Comparison of ENCODE assay signal across 7 cellular contexts in genomic region chr2:44979581-44979980, GRCh38. TPM values are rescaled to one million over a fixed set of nuclear protein-coding genes. Genes with fewer than 3 reads are reported as not detected.
"Had no signal": no experiment of that assay in that cellular context is flagged by ENCODE, and none has a peak within 500 bp of the region (broad histone marks: within the 10 kb centered on the region; RNA-seq: fewer than 3 reads in every experiment).

No MANE protein-coding gene starts in this region.

- H3K27ac ChIP-seq: HL-60 had no signal

- DNase-seq: IMR-90 had no signal

- FAIRE-seq: HepG2, HTR-8/SVneo, K562 had no signal

- H3K4me3 ChIP-seq: K562 had no signal

RNA-seq across cellular contexts. Expression of gene SIX2, which starts 29.7 kb away (rescaled TPM):
- total RNA-seq: HepG2, HT-29, IMR-90, K562 had no signal

RNA-seq across cellular contexts. Expression of gene SIX3, which starts 38.1 kb away (rescaled TPM):
- total RNA-seq: HepG2, HT-29, HT1080, IMR-90, K562 had no signal
